8 cellular contexts compared by ENCODE assay signal in the genomic region with DNA sequence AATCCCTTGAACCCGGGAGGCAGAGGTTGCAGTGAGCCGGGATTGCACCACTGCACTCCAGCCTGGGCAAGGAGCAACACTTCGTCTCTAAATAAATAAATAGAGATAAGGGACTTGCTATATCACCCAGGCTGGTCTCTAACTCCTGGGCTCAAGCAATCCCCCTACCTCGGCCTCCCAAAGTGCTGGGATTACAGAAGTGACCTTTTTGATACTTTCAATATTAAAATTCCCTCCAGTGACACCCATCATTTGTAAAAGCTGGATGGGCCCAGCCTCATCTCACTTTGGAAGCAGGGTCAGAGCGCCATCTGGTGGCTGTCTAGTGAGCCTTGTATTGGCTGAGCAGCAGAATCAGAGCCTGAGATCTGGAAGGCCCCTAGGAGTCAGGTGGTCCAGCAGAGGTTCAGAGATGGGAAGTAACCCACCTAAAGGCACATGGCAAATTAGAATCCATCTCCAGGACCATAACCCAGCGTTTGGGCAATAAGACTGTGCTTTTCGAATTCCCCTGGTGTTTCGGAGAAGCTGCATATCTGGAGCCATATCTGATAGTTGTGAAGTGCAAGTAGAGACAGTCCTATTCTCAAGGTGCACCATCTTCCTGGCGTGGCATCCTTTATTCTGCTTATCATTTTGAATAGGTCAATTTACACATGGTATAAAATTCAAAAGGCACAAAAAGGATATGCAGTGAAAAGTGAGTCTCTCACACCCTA. TPM values are rescaled to one million over a fixed set of nuclear protein-coding genes. Genes with fewer than 3 reads are reported as not detected.
DNase-seq lines count a peak whose midpoint lies in the region; ATAC-seq and TF ChIP-seq lines count a peak whose summit lies in the region.

No MANE protein-coding gene starts in this region.

- no peak overlapping the region for H2AFZ ChIP-seq in neural progenitor cell (replicated peaks)

- no TSS peak for BruUV-seq in Panc1 (replicated peaks; lab: Mats Ljungman, UMichigan)

- no peak overlapping the region for H3K27ac Mint-ChIP-seq in activated T-cell treated with anti-CD3 and anti-CD28 coated beads, Interleukin-2, amount 50 U/mL, for 72 hours
- peak overlapping the region; percentile 55 for H3K27ac Mint-ChIP-seq in neural progenitor cell

- H3K9ac ChIP-seq in neural progenitor cell = no peak overlapping the region

- no peak overlapping the region for H3K4me3 Mint-ChIP-seq in activated T-cell treated with anti-CD3 and anti-CD28 coated beads, Interleukin-2, amount 50 U/mL, for 72 hours
- H3K4me3 Mint-ChIP-seq in neural progenitor cell = no peak overlapping the region

- peaks cover 5% of the 10 kb centered on the region for H3K4me1 Mint-ChIP-seq in activated T-cell treated with anti-CD3 and anti-CD28 coated beads, Interleukin-2, amount 50 U/mL, for 72 hours (ENCODE audit: low read depth)
- H3K4me1 Mint-ChIP-seq in neural progenitor cell = peaks cover 28% of the 10 kb centered on the region

- peak; percentile 94 for TF ChIP-seq CTCF in Panc1 (IDR thresholded peaks at IDR 0.05)
- peak; percentile 93 for TF ChIP-seq CTCF in fibroblast of pulmonary artery (IDR thresholded peaks at IDR 0.05; ENCODE audit: low read length, missing control alignments)
- TF ChIP-seq CTCF in neural progenitor cell (IDR thresholded peaks at IDR 0.05) = peak; percentile 98
- peak in 5 of 7 experiments; percentile 84 to 91 (median 87) for TF ChIP-seq CTCF in stomach (IDR thresholded peaks at IDR 0.05)

- DNase-seq in GM03348 (ENCODE audit: low spot score) (peak; percentile 84), Kasumi-1 (lab: John Stamatoyannopoulos, UW) (peak; percentile 73 to 82), Panc1 (ENCODE audit: low read depth, low spot score) (peak; percentile 64), fibroblast of pulmonary artery (ENCODE audit: low read depth) (peak; percentile 86), neural progenitor cell (ENCODE audit: low spot score) (peak; percentile 87), stomach (peak; percentile 89)
- DNase-seq in activated T-cell treated with anti-CD3 and anti-CD28 coated beads, Interleukin-2, amount 50 U/mL, for 72 hours = peak; percentile 75 to 79

- no peak for TF ChIP-seq POLR2A in stomach (IDR thresholded peaks at IDR 0.05)

- H3K4me3 ChIP-seq in Panc1 (ENCODE audit: low read depth in 2 of 2, low read length in 2 of 2) (no peak overlapping the region), fibroblast of pulmonary artery (replicated peaks; ENCODE audit: low read depth, low read length) (no peak overlapping the region), neural progenitor cell (no peak overlapping the region), stomach (no peak overlapping the region)

- H3K27me3 ChIP-seq in Panc1 (ENCODE audit: control insufficient read depth, insufficient read depth, low read length) (no peaks in the 10 kb centered on the region), neural progenitor cell (peaks cover 23% of the 10 kb centered on the region), stomach (no peaks in the 10 kb centered on the region)

- peak; percentile 94 for ATAC-seq in Panc1
- ATAC-seq in activated T-cell treated with anti-CD3 and anti-CD28 coated beads, Interleukin-2, amount 50 U/mL, for 72 hours (replicated peaks in 1 of 2) = peak; percentile 83 to 88
- ATAC-seq in HG03095 (IDR thresholded peaks at IDR 0.05; ENCODE audit: unreplicated experiment) = no peak

- peaks cover 5% of the 10 kb centered on the region; the same call in 1 of the 2 replicates for H3K4me1 ChIP-seq in Panc1 (ENCODE audit: control insufficient read depth, insufficient read depth, low read length)
- peaks cover 11% of the 10 kb centered on the region for H3K4me1 ChIP-seq in neural progenitor cell
- peaks cover 0 to 6% (median 2%) of the 10 kb centered on the region in 4 donors for H3K4me1 ChIP-seq in stomach

- H3K36me3 ChIP-seq in Panc1 (ENCODE audit: control insufficient read depth, insufficient read depth, low read length) (no peaks in the 10 kb centered on the region), neural progenitor cell (no peaks in the 10 kb centered on the region), stomach (no peaks in the 10 kb centered on the region)

- 21 to 29% (median 27%) methylated on average over 9 of the region's 9 CpGs for WGBS in stomach, 5 donors

- H3F3A ChIP-seq in neural progenitor cell (ENCODE audit: low read depth) = peaks cover 12% of the 10 kb centered on the region

- H3K9me3 ChIP-seq in Panc1 (ENCODE audit: control insufficient read depth, insufficient read depth, low read depth, low read length) = no peaks in the 10 kb centered on the region
- no peaks in the 10 kb centered on the region for H3K9me3 ChIP-seq in neural progenitor cell (ENCODE audit: low read depth)
- H3K9me3 ChIP-seq in stomach = no peaks in the 10 kb centered on the region

- CTCF ChIA-PET in Panc1 (lab: Charles Lee) = interaction anchor here (1.1 kb wide), 1 partner anchor 139 kb away, joined by 4 read pairs; no protein-coding TSS in a partner anchor

- H3K79me2 ChIP-seq in neural progenitor cell (ENCODE audit: low read depth) = no peaks in the 10 kb centered on the region

- H3K4me2 ChIP-seq in neural progenitor cell = no peak overlapping the region

- H3K27ac ChIP-seq in Panc1 (ENCODE audit: low read length) (no peak overlapping the region), neural progenitor cell (no peak overlapping the region), stomach (no peak overlapping the region)

- no peak for TF ChIP-seq EP300 in stomach (IDR thresholded peaks at IDR 0.05)

- H4K20me1 ChIP-seq in neural progenitor cell (ENCODE audit: low read depth) = no peaks in the 10 kb centered on the region

- no peaks in the 10 kb centered on the region for H3K36me3 Mint-ChIP-seq in activated T-cell treated with anti-CD3 and anti-CD28 coated beads, Interleukin-2, amount 50 U/mL, for 72 hours (ENCODE audit: insufficient read depth in 2 of 2)
- no peaks in the 10 kb centered on the region for H3K36me3 Mint-ChIP-seq in neural progenitor cell

- no peaks in the 10 kb centered on the region for H3K27me3 Mint-ChIP-seq in activated T-cell treated with anti-CD3 and anti-CD28 coated beads, Interleukin-2, amount 50 U/mL, for 72 hours (ENCODE audit: low read depth)
- H3K27me3 Mint-ChIP-seq in neural progenitor cell (ENCODE audit: insufficient read depth, low read depth) = peaks cover 26% of the 10 kb centered on the region

- POLR2A ChIA-PET in Panc1 (lab: Charles Lee) = no interaction called here

- in situ Hi-C loops in Panc1 (cut with HindIII; ENCODE audit: low pct_unique_long_range_greater_than_20kb, low sequenced_read_pairs) = no loop called here

- intact Hi-C loops in Panc1 (cut with micrococcal nuclease; ENCODE audit: unreplicated experiment) = loop anchor here (1.0 kb wide), 1 partner anchor 140 kb away; no protein-coding TSS in a partner anchor
- intact Hi-C loops in stomach (cut with DNase I; ENCODE audit: low total_unique reads) = no loop called here

- no peaks in the 10 kb centered on the region for H3K9me3 Mint-ChIP-seq in activated T-cell treated with anti-CD3 and anti-CD28 coated beads, Interleukin-2, amount 50 U/mL, for 72 hours
- no peaks in the 10 kb centered on the region for H3K9me3 Mint-ChIP-seq in neural progenitor cell

RNA-seq across cellular contexts. Expression of a gene that starts 18.3 kb away (rescaled TPM):
- total RNA-seq in Panc1 (2021; ENCODE audit: unreplicated experiment) = 67.3 TPM
- polyA plus RNA-seq in Panc1 (2012; ENCODE audit: insufficient read length) = 49.4 TPM
- 1 to 10 TPM; 6.1 to 7.2 TPM for total RNA-seq in activated T-cell treated with anti-CD3 and anti-CD28 coated beads, Interleukin-2, amount 50 U/mL, for 72 hours
- total RNA-seq in neural progenitor cell (ENCODE audit: low replicate concordance) = 5.6 and 11.6 TPM in 2 replicates
- 10 to 100 TPM; 12.8 to 40.9 (median 14.7) TPM for total RNA-seq in stomach
- polyA plus RNA-seq in stomach = 10 to 100 TPM in 1 of 3 donors, 1 to 10 TPM in 2; 4.9 to 10.5 (median 8.6) TPM

RNA-seq across cellular contexts. Expression of a gene that starts 40.1 kb away (rescaled TPM):
- total RNA-seq in Panc1 (2021; ENCODE audit: unreplicated experiment) = 55.0 TPM
- 14.4 TPM for polyA plus RNA-seq in Panc1 (2012; ENCODE audit: insufficient read length)
- 10 to 100 TPM; 40.9 to 43.2 TPM for total RNA-seq in activated T-cell treated with anti-CD3 and anti-CD28 coated beads, Interleukin-2, amount 50 U/mL, for 72 hours
- 42.8 and 55.0 TPM in 2 replicates for total RNA-seq in neural progenitor cell (ENCODE audit: low replicate concordance)
- 1 to 10 TPM in 1 of 5 donors, not detected in 4; 2.0 TPM for total RNA-seq in stomach
- polyA plus RNA-seq in stomach = 1 to 10 TPM; 2.3 to 4.0 (median 3.1) TPM

RNA-seq across cellular contexts. Expression of a gene that starts 53.2 kb away (rescaled TPM):
- 32.8 TPM for total RNA-seq in Panc1 (2021; ENCODE audit: unreplicated experiment)
- 44.4 TPM for polyA plus RNA-seq in Panc1 (2012; ENCODE audit: insufficient read length)
- total RNA-seq in activated T-cell treated with anti-CD3 and anti-CD28 coated beads, Interleukin-2, amount 50 U/mL, for 72 hours = not detected
- not detected in 2 replicates for total RNA-seq in neural progenitor cell (ENCODE audit: low replicate concordance)
- total RNA-seq in stomach = 10 to 100 TPM in 1 of 5 donors, 1 to 10 TPM in 3, under 1 TPM in 1; 0.87 to 22.8 (median 2.0) TPM
- polyA plus RNA-seq in stomach = 1 to 10 TPM in 2 of 3 donors, under 1 TPM in 1; 0.62 to 2.8 (median 1.8) TPM

Comparison
In these comparisons a context has a peak if more than half of its experiments do, and no peak if none do; other contexts are left out.
1. RNA of a gene that starts 40.1 kb away (total RNA-seq): 55.0 TPM in Panc1 (single experiment), 42.8 to 55.0 TPM in neural progenitor cell and 40.9 to 43.2 TPM in activated T-cell treated with anti-CD3 and anti-CD28 coated beads, Interleukin-2, amount 50 U/mL, for 72 hours; 2.0 TPM in stomach; every median in the first group is over 10 times any median in the second.
2. Peak in every context shown above with its lines, with median percentiles within 50 percentile points of each other: DNase-seq and CTCF ChIP-seq.